ENCODE assay signal across 8 cellular contexts in genomic region chr6:138772596-138773176, GRCh38. TPM values are rescaled to one million over a fixed set of nuclear protein-coding genes. Genes with fewer than 3 reads are reported as not detected.
DNase-seq lines count a peak whose midpoint lies in the region; ATAC-seq, FAIRE-seq and TF ChIP-seq lines count a peak whose summit lies in the region.

No MANE protein-coding gene starts in this region.

- peaks cover 19% of the 10 kb centered on the region for H3K4me1 Mint-ChIP-seq in CD14-positive monocyte
- H3K4me1 Mint-ChIP-seq in activated T-cell treated with anti-CD3 and anti-CD28 coated beads, Interleukin-2, amount 50 U/mL, for 72 hours (ENCODE audit: low read depth): peaks cover 50% of the 10 kb centered on the region

- no peaks in the 10 kb centered on the region for H3K9me2 ChIP-seq in HCT116 (ENCODE audit: insufficient read depth)

- DNase-seq in CD14-positive monocyte (ENCODE audit: low spot score): no peak
- no peak for DNase-seq in HCT116 (ENCODE audit: low read depth, low spot score)
- DNase-seq in activated T-cell treated with anti-CD3 and anti-CD28 coated beads, Interleukin-2, amount 50 U/mL, for 72 hours: no peak
- no peak for DNase-seq in keratinocyte (ENCODE audit: low read depth, low spot score)
- no peak for DNase-seq in tibial nerve (ENCODE audit: low spot score in 2 of 2)
- DNase-seq in stimulated activated naive CD4-positive, alpha-beta T cell treated with Interleukin-2 at 50 U/mL for 16 hours (lab: John Stamatoyannopoulos, UW): no peak
- no peak for DNase-seq in GM12891 (ENCODE audit: insufficient read length, low spot score)
- DNase-seq in NOMO-1 treated with DMSO at 0.1 percent for 48 hours (lab: John Stamatoyannopoulos, UW; ENCODE audit: unreplicated experiment): no peak

- TSS peak; percentile 82 for BruUV-seq in HCT116 (replicated peaks; lab: Mats Ljungman, UMichigan)

- CTCF ChIA-PET in HCT116 (lab: Charles Lee): interaction anchor here (1.0 to 1.2 kb wide), 2 partner anchors 184 to 592 kb away, joined by 3 to 5 read pairs; no protein-coding TSS in a partner anchor

- H3K4me1 ChIP-seq in HCT116 (ENCODE audit: control insufficient read depth in 1 of 2, insufficient read depth in 2 of 2, low read length in 2 of 2) (peaks cover 2 to 14% of the 10 kb centered on the region in 2 experiments; a peak in 3 of 4 replicates), keratinocyte (ENCODE audit: control insufficient read depth, extremely low read depth, insufficient read depth, low read length) (peaks cover 4% of the 10 kb centered on the region), tibial nerve (peaks cover 0 to 22% (median 9%) of the 10 kb centered on the region in 4 donors)

- POLR2A ChIA-PET in HCT116 (lab: Charles Lee): interaction anchor here (0.6 kb wide), 1 partner anchor 888 kb away, joined by 3 read pairs; no protein-coding TSS in a partner anchor

- peaks cover 2% of the 10 kb centered on the region; the same call in 1 of the 2 replicates for H4K20me1 ChIP-seq in HCT116 (ENCODE audit: insufficient read depth)
- H4K20me1 ChIP-seq in keratinocyte (ENCODE audit: control insufficient read depth, extremely low read depth, insufficient read depth, low read length): no peaks in the 10 kb centered on the region

- intact Hi-C loops in CD14-positive monocyte (cut with micrococcal nuclease) (loop anchor here (5.0 to 10.0 kb wide), 4 partner anchors 80 to 658 kb away; partner anchors contain the start of genes HEBP2 (in 1 of the 2) and HECA (in 1 of the 2)), HCT116 (cut with micrococcal nuclease) (no loop called here)

- no peak for TF ChIP-seq POLR2A in HCT116 (IDR thresholded peaks at IDR 0.05; ENCODE audit: borderline replicate concordance, extremely low read depth, insufficient read depth, insufficient read length)
- no peak for TF ChIP-seq POLR2A in tibial nerve (IDR thresholded peaks at IDR 0.05)
- TF ChIP-seq POLR2A in GM12891 (IDR thresholded peaks at IDR 0.05; ENCODE audit: low read depth, low read length): no peak; the same call in 1 of the 2 replicates

- TF ChIP-seq CTCF in CD14-positive monocyte (IDR thresholded peaks at IDR 0.05) (no peak), HCT116 (IDR thresholded peaks at IDR 0.05 in 2 of 3, conservative IDR thresholded peaks at IDR 0.05 in 1 of 3; ENCODE audit: borderline replicate concordance in 1 of 3, insufficient read depth in 1 of 3, low read depth in 2 of 3, low read length in 2 of 3) (no peak), keratinocyte (optimal IDR thresholded peaks at IDR 0.05 in 1 of 3, IDR thresholded peaks at IDR 0.05 in 1 of 3, conservative IDR thresholded peaks at IDR 0.05 in 1 of 3; ENCODE audit: extremely low read depth in 1 of 3, insufficient read depth in 2 of 3, low read length in 3 of 3) (no peak), tibial nerve (IDR thresholded peaks at IDR 0.05) (no peak)

- no peaks in the 10 kb centered on the region for H3K36me3 ChIP-seq in HCT116 (ENCODE audit: control insufficient read depth in 1 of 2, insufficient read depth in 2 of 2, low read length in 2 of 2)
- no peaks in the 10 kb centered on the region for H3K36me3 ChIP-seq in keratinocyte (ENCODE audit: control insufficient read depth in 2 of 2, extremely low read depth in 1 of 2, insufficient read depth in 2 of 2, low read length in 2 of 2)
- H3K36me3 ChIP-seq in tibial nerve: peaks cover 0 to 19% (median 3%) of the 10 kb centered on the region in 3 donors

- H3K27ac Mint-ChIP-seq in CD14-positive monocyte: peak overlapping the region in 6 of 7 donors; percentile 99 to 100 (median 100)
- H3K27ac Mint-ChIP-seq in activated T-cell treated with anti-CD3 and anti-CD28 coated beads, Interleukin-2, amount 50 U/mL, for 72 hours: peak overlapping the region; percentile 100

- H3K27me3 ChIP-seq in HCT116 (ENCODE audit: insufficient read depth, low read length): no peaks in the 10 kb centered on the region
- H3K27me3 ChIP-seq in keratinocyte (ENCODE audit: control insufficient read depth, extremely low read depth, insufficient read depth, low read length): no peaks in the 10 kb centered on the region
- H3K27me3 ChIP-seq in tibial nerve: no peaks in the 10 kb centered on the region

- peak; percentile 4 for ATAC-seq in HCT116
- no peak for ATAC-seq in activated T-cell treated with anti-CD3 and anti-CD28 coated beads, Interleukin-2, amount 50 U/mL, for 72 hours (replicated peaks in 1 of 2)

- H3K4me2 ChIP-seq in HCT116 (ENCODE audit: low read length) (peak overlapping the region; percentile 73), keratinocyte (ENCODE audit: control insufficient read depth, extremely low read depth, insufficient read depth, low read depth, low read length) (peak overlapping the region; percentile 95)

- peak overlapping the region; percentile 18 for H2AFZ ChIP-seq in HCT116 (ENCODE audit: low read depth, low read length, poor library complexity, severe bottlenecking)
- peak overlapping the region; percentile 98 for H2AFZ ChIP-seq in keratinocyte (ENCODE audit: control insufficient read depth, low read length)

- H3K79me2 ChIP-seq in HCT116 (ENCODE audit: insufficient read depth, low read length): no peaks in the 10 kb centered on the region
- no peaks in the 10 kb centered on the region for H3K79me2 ChIP-seq in keratinocyte (ENCODE audit: control insufficient read depth, insufficient read depth, low read length)

- no peak for TF ChIP-seq EP300 in tibial nerve (IDR thresholded peaks at IDR 0.05)

- 13 to 15% methylated on average over 8 of the region's 8 CpGs for WGBS in tibial nerve, 2 donors

- H3K4me3 Mint-ChIP-seq in CD14-positive monocyte: peak overlapping the region; percentile 98 to 100
- H3K4me3 Mint-ChIP-seq in activated T-cell treated with anti-CD3 and anti-CD28 coated beads, Interleukin-2, amount 50 U/mL, for 72 hours: peak overlapping the region; percentile 99 to 100

- FAIRE-seq in keratinocyte (lab: Jason Lieb, UNC) (no peak), GM12891 (lab: Jason Lieb, UNC) (no peak)

- no peak for TF ChIP-seq RAD21 in HCT116 (IDR thresholded peaks at IDR 0.05; ENCODE audit: low read depth)

- H3K27ac ChIP-seq in HCT116 (ENCODE audit: low read depth, low read length) (peak overlapping the region; percentile 82; the same call in 1 of the 2 replicates), keratinocyte (ENCODE audit: control insufficient read depth, insufficient read depth, low read length) (peak overlapping the region; percentile 92), tibial nerve (peak overlapping the region; percentile 91 to 97 (median 96))

- H3K4me3 ChIP-seq in HCT116 (replicated peaks in 1 of 2; ENCODE audit: low read depth in 1 of 2, low read length in 2 of 2): peak overlapping the region; percentile 78 to 93
- H3K4me3 ChIP-seq in keratinocyte (ENCODE audit: control insufficient read depth in 2 of 3, extremely low read depth in 1 of 3, insufficient read depth in 2 of 3, low read depth in 1 of 3, low read length in 3 of 3): peak overlapping the region; percentile 60 to 91 (median 77)
- peak overlapping the region; percentile 43 to 94 (median 84) for H3K4me3 ChIP-seq in tibial nerve

- H3K9ac ChIP-seq in HCT116 (ENCODE audit: low read length) (peak overlapping the region; percentile 52), keratinocyte (ENCODE audit: control insufficient read depth, extremely low read depth, insufficient read depth, low read length) (peak overlapping the region; percentile 88)

- dilution Hi-C loops in keratinocyte (cut with MboI; ENCODE audit: extremely low pct_ligation_motif_present, low sequenced_read_pairs): no loop called here

- H3K9me1 ChIP-seq in keratinocyte (ENCODE audit: control insufficient read depth, extremely low read depth, insufficient read depth, low read length): no peaks in the 10 kb centered on the region

- H3K9me3 ChIP-seq in HCT116 (ENCODE audit: control insufficient read depth in 1 of 2, insufficient read depth in 1 of 2, low read depth in 1 of 2, low read length in 2 of 2): no peaks in the 10 kb centered on the region
- H3K9me3 ChIP-seq in keratinocyte (ENCODE audit: control insufficient read depth, low read depth, low read length): no peaks in the 10 kb centered on the region
- no peaks in the 10 kb centered on the region for H3K9me3 ChIP-seq in tibial nerve

- H3K9me3 Mint-ChIP-seq in CD14-positive monocyte: no peaks in the 10 kb centered on the region
- no peaks in the 10 kb centered on the region for H3K9me3 Mint-ChIP-seq in activated T-cell treated with anti-CD3 and anti-CD28 coated beads, Interleukin-2, amount 50 U/mL, for 72 hours

- H3K27me3 Mint-ChIP-seq in CD14-positive monocyte (ENCODE audit: low read depth in 3 of 3): peaks cover 0 to 2% (median 0%) of the 10 kb centered on the region in 3 donors
- no peaks in the 10 kb centered on the region for H3K27me3 Mint-ChIP-seq in activated T-cell treated with anti-CD3 and anti-CD28 coated beads, Interleukin-2, amount 50 U/mL, for 72 hours (ENCODE audit: low read depth)

- H3K36me3 Mint-ChIP-seq in CD14-positive monocyte: peaks cover 14 to 16% of the 10 kb centered on the region in 2 donors
- H3K36me3 Mint-ChIP-seq in activated T-cell treated with anti-CD3 and anti-CD28 coated beads, Interleukin-2, amount 50 U/mL, for 72 hours (ENCODE audit: insufficient read depth in 2 of 2): peaks cover 0 to 2% of the 10 kb centered on the region in 2 donors

- RAD21 ChIA-PET in HCT116 (lab: Charles Lee; ENCODE audit: low non-redundant PET in 1 of 2, low total read pairs in 2 of 2, uncharacterized antibody in 2 of 2, unreplicated experiment in 2 of 2): no interaction called here

RNA-seq across cellular contexts. Expression of gene CCDC28A, which starts 0.9 kb away (rescaled TPM):
- polyA plus RNA-seq in CD14-positive monocyte (10 to 100 TPM; 42.6 to 53.3 TPM), keratinocyte (5.8 to 8.9 TPM (median 6.6 TPM) in 3 replicates)
- total RNA-seq in HCT116 (2021; ENCODE audit: unreplicated experiment) (12.0 TPM), tibial nerve (10 to 100 TPM; 10.8 to 31.0 (median 15.7) TPM)
- polyA plus RNA-seq in HCT116 (2012): 7.7 and 12.7 TPM in 2 replicates
- 10 to 100 TPM; 41.2 to 41.9 TPM for total RNA-seq in activated T-cell treated with anti-CD3 and anti-CD28 coated beads, Interleukin-2, amount 50 U/mL, for 72 hours
- 6.5 TPM for polyA plus RNA-seq in keratinocyte (2011; ENCODE audit: low read depth)
- 6.5 and 12.5 TPM in 2 replicates for polyA plus RNA-seq in keratinocyte (2011; cell fraction: cytosol; rRNA removed)
- 4.6 and 7.1 TPM in 2 replicates for polyA plus RNA-seq in keratinocyte (2011; cell fraction: nucleus; rRNA removed)
- 6.2 and 14.4 TPM in 2 replicates for polyA plus RNA-seq in keratinocyte (2012; ENCODE audit: low replicate concordance)
- polyA minus RNA-seq in keratinocyte: 0.85 to 5.4 TPM (median 4.6 TPM) in 3 replicates
- polyA minus RNA-seq in keratinocyte (2011; cell fraction: cytosol; rRNA and poly(A)+ RNA removed): 2.1 TPM
- polyA minus RNA-seq in keratinocyte (2011; cell fraction: nucleus; rRNA and poly(A)+ RNA removed): 0.53 and 1.5 TPM in 2 replicates
- 23.4 TPM for polyA plus RNA-seq in GM12891 (2012; ENCODE audit: low read depth, missing spikeins)

RNA-seq across cellular contexts. Expression of gene ECT2L, which starts 23.2 kb away (rescaled TPM):
- polyA plus RNA-seq in CD14-positive monocyte (not detected), keratinocyte (0.01 to 0.06 TPM in 2 of 3 replicates, not detected in the other)
- total RNA-seq in HCT116 (2021; ENCODE audit: unreplicated experiment) (not detected), tibial nerve (1 to 10 TPM in 1 of 4 donors, under 1 TPM in 2, not detected in 1; 0.21 to 1.1 (median 0.30) TPM)
- 0.02 and 0.10 TPM in 2 replicates for polyA plus RNA-seq in HCT116 (2012)
- not detected for total RNA-seq in activated T-cell treated with anti-CD3 and anti-CD28 coated beads, Interleukin-2, amount 50 U/mL, for 72 hours
- 0.12 TPM for polyA plus RNA-seq in keratinocyte (2011; ENCODE audit: low read depth)
- polyA plus RNA-seq in keratinocyte (2011; cell fraction: cytosol; rRNA removed): 0.01 TPM in 1 of 2 replicates, not detected in the other
- polyA plus RNA-seq in keratinocyte (2011; cell fraction: nucleus; rRNA removed): 0.04 and 0.05 TPM in 2 replicates
- polyA plus RNA-seq in keratinocyte (2012; ENCODE audit: low replicate concordance): 0.16 TPM in 1 of 2 replicates, not detected in the other
- 0.03 to 0.06 TPM in 2 of 3 replicates, not detected in the other for polyA minus RNA-seq in keratinocyte
- polyA minus RNA-seq in keratinocyte (2011; cell fraction: cytosol; rRNA and poly(A)+ RNA removed): not detected
- not detected in 2 replicates for polyA minus RNA-seq in keratinocyte (2011; cell fraction: nucleus; rRNA and poly(A)+ RNA removed)
- not detected for polyA plus RNA-seq in GM12891 (2012; ENCODE audit: low read depth, missing spikeins)
